In genomic region chr11:70332567-70332966, GRCh38 we compare ENCODE assay signal across 27 cellular contexts.
"Had no signal": no experiment of that assay in that cellular context is flagged by ENCODE, and none has a peak within 500 bp of the region (broad histone marks: within the 10 kb centered on the region; RNA-seq: fewer than 3 reads in every experiment).

No MANE protein-coding gene starts in this region.

- H3K27me3 Mint-ChIP-seq: activated CD4-positive, alpha-beta memory T cell treated with anti-CD3 and anti-CD28 coated beads, Interleukin-2, amount 10 ng/mL, durations not matched to agents 7 days and 5 days; activated CD4-positive, alpha-beta T cell treated with anti-CD3 and anti-CD28 coated beads for 36 hours; activated naive CD8-positive, alpha-beta T cell treated with anti-CD3 and anti-CD28 coated beads, Interleukin-2, amount 10 ng/mL, durations not matched to agents 7 days and 5 days; T-cell had no signal

- ATAC-seq: activated CD4-positive, alpha-beta T cell treated with anti-CD3 and anti-CD28 coated beads for 36 hours; T-cell had no signal

- H3K4me3 Mint-ChIP-seq: activated CD4-positive, alpha-beta memory T cell treated with anti-CD3 and anti-CD28 coated beads, Interleukin-2, amount 10 ng/mL, durations not matched to agents 7 days and 5 days; activated CD4-positive, alpha-beta T cell treated with anti-CD3 and anti-CD28 coated beads for 36 hours; activated naive CD8-positive, alpha-beta T cell treated with anti-CD3 and anti-CD28 coated beads, Interleukin-2, amount 10 ng/mL, durations not matched to agents 7 days and 5 days; T-cell had no signal

- H3K27me3 ChIP-seq: adrenal gland, breast epithelium, MG63, Peyer's patch had no signal

- H3K4me1 Mint-ChIP-seq: activated CD4-positive, alpha-beta T cell treated with anti-CD3 and anti-CD28 coated beads for 36 hours; activated naive CD8-positive, alpha-beta T cell treated with anti-CD3 and anti-CD28 coated beads, Interleukin-2, amount 10 ng/mL, durations not matched to agents 7 days and 5 days; T-cell had no signal

- H3K27ac Mint-ChIP-seq: activated CD4-positive, alpha-beta memory T cell treated with anti-CD3 and anti-CD28 coated beads, Interleukin-2, amount 10 ng/mL, durations not matched to agents 7 days and 5 days; activated CD4-positive, alpha-beta T cell treated with anti-CD3 and anti-CD28 coated beads for 36 hours; activated naive CD8-positive, alpha-beta T cell treated with anti-CD3 and anti-CD28 coated beads, Interleukin-2, amount 10 ng/mL, durations not matched to agents 7 days and 5 days; T-cell had no signal

- H3K4me3 ChIP-seq: adrenal gland, breast epithelium, MG63, Peyer's patch, SK-N-MC had no signal

- H3K9me3 Mint-ChIP-seq: activated CD4-positive, alpha-beta memory T cell treated with anti-CD3 and anti-CD28 coated beads, Interleukin-2, amount 10 ng/mL, durations not matched to agents 7 days and 5 days; activated naive CD8-positive, alpha-beta T cell treated with anti-CD3 and anti-CD28 coated beads, Interleukin-2, amount 10 ng/mL, durations not matched to agents 7 days and 5 days; T-cell had no signal

- H3K27ac ChIP-seq: adrenal gland, breast epithelium, Peyer's patch, RWPE1, SK-N-MC, VCaP had no signal

- DNase-seq: activated CD4-positive, alpha-beta memory T cell treated with anti-CD3 and anti-CD28 coated beads, Interleukin-2, amount 10 ng/mL, durations not matched to agents 7 days and 5 days; activated CD4-positive, alpha-beta T cell treated with anti-CD3 and anti-CD28 coated beads for 36 hours; activated CD4-positive, alpha-beta T cell treated with anti-CD3 and anti-CD28 coated beads, Interleukin-2, amount 50 U/mL, for 1 hour; activated CD8-positive, alpha-beta memory T cell treated with anti-CD3 and anti-CD28 coated beads, Interleukin-2, amount 50 U/mL, for 4 hours; activated naive CD4-positive, alpha-beta T cell treated with anti-CD3 and anti-CD28 coated beads, Interleukin-2, amount 50 U/mL, for 16 hours; activated naive CD8-positive, alpha-beta T cell treated with anti-CD3 and anti-CD28 coated beads, Interleukin-2, amount 10 ng/mL, durations not matched to agents 7 days and 5 days; activated T-cell treated with anti-CD3 and anti-CD28 coated beads, Interleukin-2, amount 50 U/mL, for 1 hour; aorta; central memory CD4-positive, alpha-beta T cell; MG63; MV-4-11; NCI-H1092 treated with DMSO at 0.1 percent for 48 hours; NCI-H1417 treated with DMSO at 0.1 percent for 48 hours; NCI-H1694 treated with DMSO at 0.1 percent for 48 hours; NCI-H2029 treated with DMSO at 0.1 percent for 48 hours; NCI-H446; NCI-H524; SHP77 treated with DMSO at 0.1 percent for 48 hours; T-cell; T-helper 2 cell; T1000 had no signal
